ENCODE assay signal across 12 cellular contexts in the genomic region with DNA sequence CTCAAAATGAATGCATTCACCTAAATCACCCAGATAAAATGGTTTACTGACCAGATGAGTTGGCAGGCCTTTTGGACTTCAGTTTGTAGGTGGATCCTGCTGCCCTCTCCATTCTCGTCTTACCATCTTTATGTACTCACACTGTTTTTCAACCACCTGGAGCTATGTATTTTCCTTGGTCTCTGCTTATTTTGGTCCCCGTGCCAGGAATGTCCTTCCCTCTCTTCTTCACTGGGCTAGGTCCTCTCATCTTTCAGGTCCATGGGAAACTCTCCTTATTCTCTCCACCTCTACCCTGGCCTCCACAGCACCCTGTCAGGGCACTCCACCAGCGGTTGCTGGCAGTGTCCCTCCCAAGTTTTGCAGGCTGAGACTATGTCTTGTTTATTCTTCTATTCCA. TPM values are rescaled to one million over a fixed set of nuclear protein-coding genes. Genes with fewer than 3 reads are reported as not detected.
A peak's percentile ranks its signal among the peaks of the same experiment; 100 is the strongest.
DNase-seq lines count a peak whose midpoint lies in the region; ATAC-seq and TF ChIP-seq lines count a peak whose summit lies in the region.
"Had no signal": no experiment of that assay in that cellular context is flagged by ENCODE, and none has a peak within 500 bp of the region (broad histone marks: within the 10 kb centered on the region; RNA-seq: fewer than 3 reads in every experiment).

No MANE protein-coding gene starts in this region.

- WGBS in right cardiac atrium = 66% methylated on average over 3 of the region's 3 CpGs
- 53% methylated on average over 3 of the region's 3 CpGs for WGBS in SK-N-SH (ENCODE audit: low lambda C conversion rate)

- intact Hi-C loops in right cardiac atrium (cut with DNase I) (loop anchor here in 1 of 4 donors (10.0 kb wide), 1 partner anchor 60 kb away; no protein-coding TSS in a partner anchor), left cardiac atrium (cut with DNase I) (loop anchor here in 1 of 2 donors (5.0 kb wide), 3 partner anchors 48 to 107 kb away; no protein-coding TSS in a partner anchor), lower lobe of right lung (cut with DNase I) (no loop called here)

- H3K9ac ChIP-seq in SK-N-SH = no peak overlapping the region

- H3K4me3 ChIP-seq in right cardiac atrium (ENCODE audit: low read length) (no peak overlapping the region), lower lobe of right lung (peak overlapping the region; percentile 73), SK-N-SH (ENCODE audit: low read depth in 2 of 2, low read length in 1 of 2) (no peak overlapping the region)

- TF ChIP-seq CTCF in lower lobe of right lung (IDR thresholded peaks at IDR 0.05) (no peak), SK-N-SH (IDR thresholded peaks at IDR 0.05) (no peak)

- peak overlapping the region; percentile 93 for H3K4me3 Mint-ChIP-seq in activated CD4-positive, alpha-beta memory T cell treated with anti-CD3 and anti-CD28 coated beads, Interleukin-2, amount 10 ng/mL, durations not matched to agents 7 days and 5 days

- H3K36me3 ChIP-seq in lower lobe of right lung = no peaks in the 10 kb centered on the region
- no peaks in the 10 kb centered on the region for H3K36me3 ChIP-seq in SK-N-SH (replicated peaks in 1 of 2; ENCODE audit: control insufficient read depth in 1 of 2, insufficient read depth in 2 of 2, low read length in 1 of 2)

- no peaks in the 10 kb centered on the region for H3K9me3 Mint-ChIP-seq in activated CD4-positive, alpha-beta memory T cell treated with anti-CD3 and anti-CD28 coated beads, Interleukin-2, amount 10 ng/mL, durations not matched to agents 7 days and 5 days

- H3K27ac Mint-ChIP-seq in activated CD4-positive, alpha-beta memory T cell treated with anti-CD3 and anti-CD28 coated beads, Interleukin-2, amount 10 ng/mL, durations not matched to agents 7 days and 5 days = peak overlapping the region; percentile 97

- DNase-seq in right cardiac atrium = no peak
- no peak for DNase-seq in left cardiac atrium
- DNase-seq in activated CD4-positive, alpha-beta memory T cell treated with anti-CD3 and anti-CD28 coated beads, Interleukin-2, amount 10 ng/mL, durations not matched to agents 7 days and 5 days = no peak
- DNase-seq in lower lobe of right lung = no peak
- DNase-seq in KG1 (lab: John Stamatoyannopoulos, UW) = no peak
- no peak for DNase-seq in SK-N-SH
- no peak for DNase-seq in GOT3 (lab: John Stamatoyannopoulos, UW)
- DNase-seq: foreskin keratinocyte, NCI-H226, nucleus accumbens had no signal

- H3K27me3 Mint-ChIP-seq in activated CD4-positive, alpha-beta memory T cell treated with anti-CD3 and anti-CD28 coated beads, Interleukin-2, amount 10 ng/mL, durations not matched to agents 7 days and 5 days = no peaks in the 10 kb centered on the region

- H3K4me2 ChIP-seq in SK-N-SH = no peak overlapping the region

- peak overlapping the region; percentile 47 for H3K27ac ChIP-seq in right cardiac atrium (ENCODE audit: low read length)
- H3K27ac ChIP-seq in lower lobe of right lung = peak overlapping the region; percentile 86
- no peak overlapping the region for H3K27ac ChIP-seq in SK-N-SH (ENCODE audit: low read depth in 2 of 2, low read length in 1 of 2)
- H3K27ac ChIP-seq: foreskin keratinocyte, VCaP had no signal

- no peak overlapping the region for H2AFZ ChIP-seq in SK-N-SH (ENCODE audit: low read depth)

- H3K27me3 ChIP-seq in right cardiac atrium (ENCODE audit: control insufficient read depth, insufficient read depth) = no peaks in the 10 kb centered on the region
- no peaks in the 10 kb centered on the region for H3K27me3 ChIP-seq in lower lobe of right lung (ENCODE audit: low read depth)
- peaks cover 7% of the 10 kb centered on the region; the same call in 1 of the 2 replicates for H3K27me3 ChIP-seq in SK-N-SH (ENCODE audit: insufficient read depth)

- TF ChIP-seq EP300 in SK-N-SH (IDR thresholded peaks at IDR 0.05; ENCODE audit: borderline replicate concordance in 1 of 2, low read depth in 1 of 2, low read length in 1 of 2) = no peak

- H3K9me3 ChIP-seq in right cardiac atrium (ENCODE audit: control insufficient read depth, low read length) = no peaks in the 10 kb centered on the region
- no peaks in the 10 kb centered on the region for H3K9me3 ChIP-seq in lower lobe of right lung
- no peaks in the 10 kb centered on the region for H3K9me3 ChIP-seq in SK-N-SH

- TF ChIP-seq RAD21 in SK-N-SH (IDR thresholded peaks at IDR 0.05; ENCODE audit: low read length) = no peak

- no peaks in the 10 kb centered on the region for H4K20me1 ChIP-seq in SK-N-SH (ENCODE audit: insufficient read depth)

- POLR2A ChIA-PET in activated CD4-positive, alpha-beta memory T cell treated with anti-CD3 and anti-CD28 coated beads, Interleukin-2, amount 10 ng/mL, durations not matched to agents 7 days and 5 days (lab: Charles Lee) = interaction anchor here (0.6 to 13.1 kb wide), 11 partner anchors 7 to 1021 kb away, joined by 3 to 516 read pairs (median 4); partner anchors contain the start of gene PPM1K
- POLR2A ChIA-PET in SK-N-SH (lab: Yijun Ruan, JAX) = no interaction called here

- CTCF ChIA-PET in activated CD4-positive, alpha-beta memory T cell treated with anti-CD3 and anti-CD28 coated beads, Interleukin-2, amount 10 ng/mL, durations not matched to agents 7 days and 5 days (lab: Charles Lee) = interaction anchor here (0.9 to 1.9 kb wide), 5 partner anchors 8 to 50 kb away, joined by 3 to 10 read pairs (median 6); no protein-coding TSS in a partner anchor
- CTCF ChIA-PET in SK-N-SH (lab: Yijun Ruan, JAX) = no interaction called here

- no peaks in the 10 kb centered on the region for H3K79me2 ChIP-seq in SK-N-SH (ENCODE audit: insufficient read depth)

- H3K4me1 Mint-ChIP-seq in activated CD4-positive, alpha-beta memory T cell treated with anti-CD3 and anti-CD28 coated beads, Interleukin-2, amount 10 ng/mL, durations not matched to agents 7 days and 5 days = peaks cover 51% of the 10 kb centered on the region

- no peaks in the 10 kb centered on the region for H3K4me1 ChIP-seq in right cardiac atrium (ENCODE audit: control insufficient read depth, insufficient read depth, low read length)
- peaks cover 28% of the 10 kb centered on the region for H3K4me1 ChIP-seq in lower lobe of right lung
- peaks cover 0 to 7% of the 10 kb centered on the region in 2 experiments; a peak in 1 of 4 replicates for H3K4me1 ChIP-seq in SK-N-SH (ENCODE audit: control insufficient read depth in 1 of 2, insufficient read depth in 2 of 2, low read depth in 1 of 2, low read length in 1 of 2)
- H3K4me1 ChIP-seq: foreskin keratinocyte had no signal

- peaks cover 65% of the 10 kb centered on the region for H3K36me3 Mint-ChIP-seq in activated CD4-positive, alpha-beta memory T cell treated with anti-CD3 and anti-CD28 coated beads, Interleukin-2, amount 10 ng/mL, durations not matched to agents 7 days and 5 days (ENCODE audit: low read depth)

- H3F3A ChIP-seq in SK-N-SH (replicated peaks; ENCODE audit: insufficient read depth) = no peaks in the 10 kb centered on the region

- no peak for ATAC-seq in right cardiac atrium
- no peak for ATAC-seq in left cardiac atrium
- no peak for ATAC-seq in lower lobe of right lung
- no peak for ATAC-seq in GM21786 (IDR thresholded peaks at IDR 0.05; ENCODE audit: unreplicated experiment)
- ATAC-seq: foreskin keratinocyte had no signal

- no peaks in the 10 kb centered on the region for H3K9me2 ChIP-seq in SK-N-SH

TF ChIP-seq in SK-N-SH, 30 proteins besides CTCF, POLR2A, EP300 and RAD21 (continues in another document):
- TF ChIP-seq EZH2phosphoT487 (IDR thresholded peaks at IDR 0.05; ENCODE audit: borderline replicate concordance, low read depth) = no peak
- no peak for TF ChIP-seq SMC3 (IDR thresholded peaks at IDR 0.05; ENCODE audit: low read depth, low read length)
- TF ChIP-seq NFIC (IDR thresholded peaks at IDR 0.05; ENCODE audit: borderline replicate concordance) = no peak
- TF ChIP-seq MXI1 (IDR thresholded peaks at IDR 0.05; ENCODE audit: low read depth, low read length) = no peak
- TF ChIP-seq, protein P1, sequence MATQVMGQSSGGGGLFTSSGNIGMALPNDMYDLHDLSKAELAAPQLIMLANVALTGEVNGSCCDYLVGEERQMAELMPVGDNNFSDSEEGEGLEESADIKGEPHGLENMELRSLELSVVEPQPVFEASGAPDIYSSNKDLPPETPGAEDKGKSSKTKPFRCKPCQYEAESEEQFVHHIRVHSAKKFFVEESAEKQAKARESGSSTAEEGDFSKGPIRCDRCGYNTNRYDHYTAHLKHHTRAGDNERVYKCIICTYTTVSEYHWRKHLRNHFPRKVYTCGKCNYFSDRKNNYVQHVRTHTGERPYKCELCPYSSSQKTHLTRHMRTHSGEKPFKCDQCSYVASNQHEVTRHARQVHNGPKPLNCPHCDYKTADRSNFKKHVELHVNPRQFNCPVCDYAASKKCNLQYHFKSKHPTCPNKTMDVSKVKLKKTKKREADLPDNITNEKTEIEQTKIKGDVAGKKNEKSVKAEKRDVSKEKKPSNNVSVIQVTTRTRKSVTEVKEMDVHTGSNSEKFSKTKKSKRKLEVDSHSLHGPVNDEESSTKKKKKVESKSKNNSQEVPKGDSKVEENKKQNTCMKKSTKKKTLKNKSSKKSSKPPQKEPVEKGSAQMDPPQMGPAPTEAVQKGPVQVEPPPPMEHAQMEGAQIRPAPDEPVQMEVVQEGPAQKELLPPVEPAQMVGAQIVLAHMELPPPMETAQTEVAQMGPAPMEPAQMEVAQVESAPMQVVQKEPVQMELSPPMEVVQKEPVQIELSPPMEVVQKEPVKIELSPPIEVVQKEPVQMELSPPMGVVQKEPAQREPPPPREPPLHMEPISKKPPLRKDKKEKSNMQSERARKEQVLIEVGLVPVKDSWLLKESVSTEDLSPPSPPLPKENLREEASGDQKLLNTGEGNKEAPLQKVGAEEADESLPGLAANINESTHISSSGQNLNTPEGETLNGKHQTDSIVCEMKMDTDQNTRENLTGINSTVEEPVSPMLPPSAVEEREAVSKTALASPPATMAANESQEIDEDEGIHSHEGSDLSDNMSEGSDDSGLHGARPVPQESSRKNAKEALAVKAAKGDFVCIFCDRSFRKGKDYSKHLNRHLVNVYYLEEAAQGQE (IDR thresholded peaks at IDR 0.05; ENCODE audit: low read depth, low read length) = no peak

RNA-seq across cellular contexts. Expression of gene GPRIN3, which starts 2.6 kb away (rescaled TPM):
- total RNA-seq in right cardiac atrium (10 to 100 TPM in 1 of 4 donors, 1 to 10 TPM in 3; 4.8 to 10.3 (median 9.0) TPM), left cardiac atrium (1 to 10 TPM; 5.3 to 5.7 TPM), lower lobe of right lung (34.2 TPM)
- polyA plus RNA-seq in right cardiac atrium (2.1 TPM), SK-N-SH (2012; rRNA removed) (not detected in 2 replicates)
- 100 to 1,000 TPM; 102 to 106 TPM for total RNA-seq in activated CD4-positive, alpha-beta memory T cell treated with anti-CD3 and anti-CD28 coated beads, Interleukin-2, amount 10 ng/mL, durations not matched to agents 7 days and 5 days
- under 0.01 TPM in 2 replicates for polyA plus RNA-seq in SK-N-SH (2012; cell fraction: cytosol; rRNA removed)
- polyA plus RNA-seq in SK-N-SH (2012; cell fraction: nucleus; rRNA removed) = under 0.01 TPM in 2 replicates
- total RNA-seq: foreskin keratinocyte had no signal
- polyA plus RNA-seq: foreskin keratinocyte had no signal

Comparison
In these comparisons a context has a peak if more than half of its experiments do, and no peak if none do; other contexts are left out.
1. H3K27ac ChIP-seq: peak in right cardiac atrium (single experiment) and lower lobe of right lung (single experiment); none in SK-N-SH (0 of 2).